ENCODE assay signal across 8 cellular contexts in the genomic region with DNA sequence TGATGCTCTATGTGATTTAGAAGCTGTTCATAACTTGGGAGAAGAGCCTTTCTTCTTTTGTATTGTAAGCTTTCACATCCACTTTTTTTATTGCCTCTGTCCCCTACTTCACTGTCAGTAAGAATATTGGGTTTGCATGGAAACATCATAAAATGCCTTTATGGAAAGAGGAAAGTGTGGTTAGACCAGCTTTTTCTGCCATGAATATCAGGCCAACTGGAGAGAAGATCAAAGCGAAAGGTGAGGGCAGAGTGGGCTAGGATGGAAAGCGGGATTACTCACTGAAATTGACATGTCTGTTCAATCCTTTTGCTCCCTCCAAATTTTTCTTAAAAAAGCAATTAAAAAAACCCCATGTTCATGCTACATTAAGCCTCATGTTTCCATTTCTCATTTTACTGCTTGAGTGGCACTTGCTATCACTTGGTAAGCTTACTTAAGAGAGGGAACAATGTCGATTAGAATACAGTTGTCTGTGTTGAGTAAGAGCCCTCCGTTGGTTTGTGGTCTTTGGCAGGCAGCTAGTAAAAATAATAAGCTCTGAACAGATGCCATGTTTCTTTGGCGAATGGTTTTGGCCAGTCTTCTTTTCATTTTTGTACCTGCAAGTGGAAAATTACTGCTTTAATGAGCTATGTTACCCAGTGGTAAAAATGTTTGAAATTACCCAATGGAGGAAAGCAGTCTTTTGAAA.
DNase-seq lines count a peak whose midpoint lies in the region; ATAC-seq and TF ChIP-seq lines count a peak whose summit lies in the region.

No MANE protein-coding gene starts in this region.

- H3K9me3 Mint-ChIP-seq in nephron progenitor cell = no peaks in the 10 kb centered on the region

- H3K4me3 Mint-ChIP-seq in nephron progenitor cell = no peak overlapping the region

- H3K27ac Mint-ChIP-seq in nephron progenitor cell = no peak overlapping the region

- peaks cover 10% of the 10 kb centered on the region for H3K27me3 Mint-ChIP-seq in nephron progenitor cell (ENCODE audit: low read depth, poor library complexity)

- ATAC-seq in HG03521 (IDR thresholded peaks at IDR 0.05; ENCODE audit: unreplicated experiment) (no peak), HG03196 (IDR thresholded peaks at IDR 0.05; ENCODE audit: unreplicated experiment) (no peak)

- peaks cover 43% of the 10 kb centered on the region for H3K4me1 Mint-ChIP-seq in nephron progenitor cell

- no peaks in the 10 kb centered on the region for H3K36me3 Mint-ChIP-seq in nephron progenitor cell (ENCODE audit: low read depth)

- DNase-seq in NCI-H1436 (lab: John Stamatoyannopoulos, UW) (peak; percentile 2), NCI-H1436 treated with DMSO at 0.1 percent for 48 hours (lab: John Stamatoyannopoulos, UW) (no peak), OCI-M1 (lab: John Stamatoyannopoulos, UW) (peak; percentile 34), fibroblast of the conjunctiva (ENCODE audit: low read depth) (peak; percentile 47), superior temporal gyrus (ENCODE audit: extremely low spot score) (peak; percentile 21), nephron progenitor cell (no peak)

- no peak for TF ChIP-seq CTCF in nephron progenitor cell (IDR thresholded peaks at IDR 0.05)

Comparison
In these comparisons a context has a peak if more than half of its experiments do, and no peak if none do; other contexts are left out.
1. DNase-seq: peak in NCI-H1436 (single experiment), OCI-M1 (single experiment), fibroblast of the conjunctiva (single experiment) and superior temporal gyrus (single experiment); none in NCI-H1436 treated with DMSO at 0.1 percent for 48 hours (single experiment) and nephron progenitor cell (single experiment).